ENCODE assay signal across 24 cellular contexts in genomic region chr17:47875586-47875985, GRCh38. TPM values are rescaled to one million over a fixed set of nuclear protein-coding genes. Genes with fewer than 3 reads are reported as not detected.
DNase-seq lines count a peak whose midpoint lies in the region; ATAC-seq, FAIRE-seq and TF ChIP-seq lines count a peak whose summit lies in the region.
"Had no signal": no experiment of that assay in that cellular context is flagged by ENCODE, and none has a peak within 500 bp of the region (broad histone marks: within the 10 kb centered on the region; RNA-seq: fewer than 3 reads in every experiment).

No MANE protein-coding gene starts in this region.

- peaks cover 8% of the 10 kb centered on the region for H3K27me3 ChIP-seq in CD4-positive, CD25-positive, alpha-beta regulatory T cell (ENCODE audit: control insufficient read depth, insufficient read depth, low read length)
- H3K27me3 ChIP-seq in H1 (replicated peaks in 1 of 4; ENCODE audit: control insufficient read depth in 3 of 4, extremely low read depth in 1 of 4, insufficient read depth in 3 of 4, low read length in 3 of 4), result peaks cover 3 to 19% (median 13%) of the 10 kb centered on the region in 4 experiments; a peak in 5 of 7 replicates

- intact Hi-C loops in OCI-LY7 (cut with micrococcal nuclease; ENCODE audit: unreplicated experiment), result no loop called here

- peak overlapping the region; percentile 12; the same call in 1 of the 2 replicates for H2BK15ac ChIP-seq in H1 (ENCODE audit: low read length)

- no peaks in the 10 kb centered on the region for H3K4me1 ChIP-seq in CD4-positive, CD25-positive, alpha-beta regulatory T cell (ENCODE audit: control insufficient read depth, insufficient read depth, low read length, poor library complexity, severe bottlenecking)
- H3K4me1 ChIP-seq in H1 (replicated peaks in 1 of 4; ENCODE audit: control insufficient read depth in 3 of 4, insufficient read depth in 4 of 4, low read length in 3 of 4) (peaks cover 13 to 43% (median 27%) of the 10 kb centered on the region in 4 experiments), OCI-LY7 (ENCODE audit: insufficient read depth, low read length, poor library complexity, severe bottlenecking) (no peaks in the 10 kb centered on the region)
- H3K4me1 ChIP-seq: SJSA1 had no signal

- ATAC-seq in CD4-positive, CD25-positive, alpha-beta regulatory T cell (ENCODE audit: low read depth in 2 of 2), result no peak
- ATAC-seq in GM21423 (IDR thresholded peaks at IDR 0.05; ENCODE audit: unreplicated experiment) (no peak), GM19023 (IDR thresholded peaks at IDR 0.05; ENCODE audit: unreplicated experiment) (no peak), HG03354 (IDR thresholded peaks at IDR 0.05; ENCODE audit: poor library complexity, severe bottlenecking, unreplicated experiment) (no peak)
- ATAC-seq: GM12878 had no signal

- no peak overlapping the region for H4K8ac ChIP-seq in H1 (ENCODE audit: extremely low read depth, insufficient read depth, low read length)

- POLR2A ChIA-PET in H1 (lab: Charles Lee; ENCODE audit: partially characterized antibody), result interaction anchor here (1.0 to 1.5 kb wide), 2 partner anchors 25 to 28 kb away, joined by 3 to 4 read pairs; partner anchors contain the start of gene SP6
- POLR2A ChIA-PET in OCI-LY7 (lab: Charles Lee), result no interaction called here

- no peak overlapping the region for H3K27ac ChIP-seq in CD4-positive, CD25-positive, alpha-beta regulatory T cell (ENCODE audit: insufficient read depth, low read length, poor library complexity, severe bottlenecking)
- H3K27ac ChIP-seq in H1 (ENCODE audit: low read depth, low read length) (no peak overlapping the region), OCI-LY7 (ENCODE audit: low read depth, low read length, poor library complexity, severe bottlenecking) (no peak overlapping the region)
- H3K27ac ChIP-seq: 22Rv1, RWPE1, SJSA1 had no signal

- H2BK12ac ChIP-seq in H1 (ENCODE audit: low read depth, low read length), result no peak overlapping the region

- H2AFZ ChIP-seq in H1 (ENCODE audit: low read length), result no peak overlapping the region
- no peak overlapping the region for H2AFZ ChIP-seq in OCI-LY7 (ENCODE audit: low read length)

- H3K56ac ChIP-seq in H1 (replicated peaks; ENCODE audit: insufficient read length, low read depth, low read length), result no peak overlapping the region

- H2BK120ac ChIP-seq in H1 (replicated peaks; ENCODE audit: low read depth, low read length), result no peak overlapping the region

- peaks cover 0 to 4% (median 0%) of the 10 kb centered on the region in 4 donors for H3K4me1 Mint-ChIP-seq in CD4-positive, CD25-positive, alpha-beta regulatory T cell
- peaks cover 90% of the 10 kb centered on the region for H3K4me1 Mint-ChIP-seq in nephron progenitor cell

- TF ChIP-seq POLR2A in H1 (IDR thresholded peaks at IDR 0.05; ENCODE audit: control extremely low read depth in 1 of 2, low read depth in 2 of 2, low read length in 2 of 2), result no peak

- no peak overlapping the region for H3K4ac ChIP-seq in H1 (replicated peaks; ENCODE audit: insufficient read length, low read depth, low read length)

- H2BK5ac ChIP-seq in H1 (ENCODE audit: low read depth, low read length), result no peak overlapping the region

- H4K91ac ChIP-seq in H1 (replicated peaks; ENCODE audit: insufficient read length, low read length), result no peak overlapping the region

- no peak overlapping the region for H3K9ac ChIP-seq in H1 (replicated peaks in 1 of 4; ENCODE audit: extremely low read depth in 1 of 4, low read depth in 3 of 4, low read length in 3 of 4)

- no peaks in the 10 kb centered on the region for H3K79me2 ChIP-seq in H1 (ENCODE audit: control insufficient read depth in 1 of 2, insufficient read depth in 2 of 2, low read length in 2 of 2)
- H3K79me2 ChIP-seq in OCI-LY7 (ENCODE audit: insufficient read depth, low read depth, low read length), result no peaks in the 10 kb centered on the region

- H3K23me2 ChIP-seq in H1 (ENCODE audit: low read depth, low read length), result peaks cover 4% of the 10 kb centered on the region; the same call in 1 of the 2 replicates

- no peak overlapping the region for H3K4me3 ChIP-seq in CD4-positive, CD25-positive, alpha-beta regulatory T cell (ENCODE audit: low read depth, low read length)
- no peak overlapping the region for H3K4me3 ChIP-seq in H1 (ENCODE audit: extremely low read depth in 1 of 4, insufficient read depth in 2 of 4, low read depth in 3 of 4, low read length in 4 of 4)
- no peak overlapping the region for H3K4me3 ChIP-seq in OCI-LY7 (ENCODE audit: low read depth, low read length, poor library complexity, severe bottlenecking)
- H3K4me3 ChIP-seq: GM12878, SJSA1 had no signal

- TF ChIP-seq CTCF in H1 (IDR thresholded peaks at IDR 0.05; ENCODE audit: control extremely low read depth in 1 of 3, insufficient read depth in 1 of 3, low read depth in 1 of 3, low read length in 3 of 3) (no peak), nephron progenitor cell (IDR thresholded peaks at IDR 0.05) (no peak), OCI-LY7 (conservative IDR thresholded peaks at IDR 0.05; ENCODE audit: low read length) (no peak)

- no peaks in the 10 kb centered on the region for H3K36me3 ChIP-seq in CD4-positive, CD25-positive, alpha-beta regulatory T cell (ENCODE audit: control insufficient read depth, insufficient read depth, low read length)
- no peaks in the 10 kb centered on the region for H3K36me3 ChIP-seq in H1 (ENCODE audit: control insufficient read depth in 2 of 4, insufficient read depth in 4 of 4, low read length in 3 of 4)
- no peaks in the 10 kb centered on the region for H3K36me3 ChIP-seq in OCI-LY7 (ENCODE audit: insufficient read depth, low read length)
- H3K36me3 ChIP-seq: SJSA1 had no signal

- no peaks in the 10 kb centered on the region for H3K9me3 ChIP-seq in CD4-positive, CD25-positive, alpha-beta regulatory T cell (ENCODE audit: control insufficient read depth in 2 of 2, low read length in 2 of 2)
- H3K9me3 ChIP-seq in H1 (ENCODE audit: insufficient read depth in 2 of 2, low read depth in 1 of 2, low read length in 1 of 2) (no peaks in the 10 kb centered on the region), OCI-LY7 (ENCODE audit: low read length) (no peaks in the 10 kb centered on the region)
- H3K9me3 ChIP-seq: SJSA1 had no signal

- TF ChIP-seq RAD21 in H1 (IDR thresholded peaks at IDR 0.05 in 1 of 2, conservative IDR thresholded peaks at IDR 0.05 in 1 of 2; ENCODE audit: low read depth in 2 of 2, low read length in 2 of 2), result no peak

- no peak for TF ChIP-seq EP300 in H1 (IDR thresholded peaks at IDR 0.05; ENCODE audit: borderline replicate concordance in 1 of 2, low read depth in 2 of 2, low read length in 2 of 2)

- no peaks in the 10 kb centered on the region for H4K20me1 ChIP-seq in H1 (replicated peaks in 1 of 2; ENCODE audit: control insufficient read depth in 1 of 2, insufficient read depth in 2 of 2, low read length in 2 of 2)
- no peaks in the 10 kb centered on the region for H4K20me1 ChIP-seq in OCI-LY7 (ENCODE audit: insufficient read depth, low read length)

- H3K9me3 Mint-ChIP-seq in CD4-positive, CD25-positive, alpha-beta regulatory T cell, result peaks cover 0 to 4% (median 0%) of the 10 kb centered on the region in 7 donors
- H3K9me3 Mint-ChIP-seq in nephron progenitor cell, result no peaks in the 10 kb centered on the region

- BruUV-seq in OCI-LY7 (replicated peaks; lab: Mats Ljungman, UMichigan), result no TSS peak

- H2BK20ac ChIP-seq in H1 (ENCODE audit: low read length), result 0 out of 2 replicates have a peak overlapping the region, but pooled peaks have one; percentile 61

- H3K4me3 Mint-ChIP-seq in CD4-positive, CD25-positive, alpha-beta regulatory T cell, result no peak overlapping the region
- peak overlapping the region; percentile 31 for H3K4me3 Mint-ChIP-seq in nephron progenitor cell
- H3K4me3 Mint-ChIP-seq: B cell; CD4-positive, alpha-beta memory T cell; IgD-negative memory B cell had no signal

- CTCF ChIA-PET in H1 (lab: Charles Lee; ENCODE audit: partially characterized antibody) (interaction anchor here (0.6 to 10.7 kb wide), 8 partner anchors 9 to 215 kb away, joined by 3 to 257 read pairs (median 3); partner anchors contain the start of genes SCRN2 and SP6), OCI-LY7 (lab: Charles Lee; ENCODE audit: unreplicated experiment) (no interaction called here)

- no peaks in the 10 kb centered on the region for H3K9me2 ChIP-seq in OCI-LY7 (ENCODE audit: insufficient read depth, low read length)

- no peak overlapping the region for H3K14ac ChIP-seq in H1 (ENCODE audit: insufficient read length)

- H3K79me1 ChIP-seq in H1 (ENCODE audit: low read depth, low read length), result no peaks in the 10 kb centered on the region

- H3K4me2 ChIP-seq in H1 (ENCODE audit: insufficient read depth in 1 of 2, low read depth in 2 of 2, low read length in 2 of 2), result 0 out of 4 replicates have a peak overlapping the region, but pooled peaks of 1 of the 2 experiments have one; percentile 6
- H3K4me2 ChIP-seq in OCI-LY7 (ENCODE audit: low read length), result no peak overlapping the region

- no peak for DNase-seq in CD4-positive, CD25-positive, alpha-beta regulatory T cell
- DNase-seq in NAMALWA (ENCODE audit: low spot score) (peak; percentile 20), H1 (ENCODE audit: low read depth in 1 of 2, low spot score in 2 of 2) (no peak), nephron progenitor cell (no peak), OCI-LY7 (ENCODE audit: low spot score) (no peak)
- DNase-seq: CD4-positive, alpha-beta memory T cell; GDM1; GOT3; NCI-H187 treated with DMSO at 0.1 percent for 48 hours; NCI-H2171; NCI-H446 treated with DMSO at 0.1 percent for 48 hours; NK-92 treated with Interleukin-12 subunit alpha and Interleukin-12 subunit beta, amount 100 ng/mL, for 24 hours had no signal

- H3K23ac ChIP-seq in H1 (ENCODE audit: insufficient read length), result no peak overlapping the region

- H4K5ac ChIP-seq in H1 (ENCODE audit: insufficient read length, low read depth, low read length), result no peak overlapping the region

- FAIRE-seq in H1 (lab: Jason Lieb, UNC), result no peak
- FAIRE-seq: D721Med, GM12878, GM18507 had no signal

- H3K27ac Mint-ChIP-seq in CD4-positive, CD25-positive, alpha-beta regulatory T cell, result peak overlapping the region in 2 of 3 donors; percentile 10 to 32
- no peak overlapping the region for H3K27ac Mint-ChIP-seq in nephron progenitor cell
- H3K27ac Mint-ChIP-seq: B cell, IgD-negative memory B cell had no signal

- H3K36me3 Mint-ChIP-seq in CD4-positive, CD25-positive, alpha-beta regulatory T cell, result no peaks in the 10 kb centered on the region
- H3K36me3 Mint-ChIP-seq in nephron progenitor cell (ENCODE audit: low read depth), result no peaks in the 10 kb centered on the region
- H3K36me3 Mint-ChIP-seq: IgD-negative memory B cell had no signal

- peaks cover 53% of the 10 kb centered on the region for H3K27me3 Mint-ChIP-seq in CD4-positive, CD25-positive, alpha-beta regulatory T cell
- H3K27me3 Mint-ChIP-seq in nephron progenitor cell (ENCODE audit: low read depth, poor library complexity), result peaks cover 11% of the 10 kb centered on the region

- 58% methylated on average over 4 of the region's 4 CpGs; no CpG with 5 or more reads in 1 of the 2 experiments for WGBS in H1 (ENCODE audit: extremely low coverage in 1 of 2, insufficient coverage in 1 of 2, insufficient read length in 1 of 2, insufficient replicate concordance in 2 of 2, low coverage in 1 of 2, low lambda C conversion rate in 2 of 2, missing lambda C conversion rate in 1 of 2), 2 experiments

- no peak overlapping the region; the same call in 1 of the 2 replicates for H3K18ac ChIP-seq in H1 (ENCODE audit: extremely low read depth, low read length)

- H2AK5ac ChIP-seq in H1 (ENCODE audit: low read depth, low read length), result peak overlapping the region; percentile 56; the same call in 1 of the 2 replicates

RNA-seq across cellular contexts. Expression of gene SP2, which starts 20.4 kb away (rescaled TPM):
- 35.0 TPM for total RNA-seq in CD4-positive, CD25-positive, alpha-beta regulatory T cell
- 1 to 10 TPM; 6.2 to 7.5 (median 6.6) TPM for polyA plus RNA-seq in CD4-positive, CD25-positive, alpha-beta regulatory T cell
- total RNA-seq in H1 (2021; fragmentation: NEBNext Ultra II Directional; extraction: Animal tissue kit (Norgen Biotek cat#: 25700)), result 11.0 and 13.8 TPM in 2 replicates
- polyA plus RNA-seq in H1 (2011; rRNA removed), result 5.6 and 9.5 TPM in 2 replicates
- 3.8 TPM for polyA plus RNA-seq in H1 (2011; cell fraction: cytosol; rRNA removed)
- polyA plus RNA-seq in H1 (2011; cell fraction: nucleus; rRNA removed), result 9.7 TPM
- 12.1 to 18.6 TPM (median 18.1 TPM) in 4 replicates for polyA plus RNA-seq in H1 (2012, experiment 1 of 2)
- 14.7 TPM for polyA plus RNA-seq in H1 (2012, experiment 2 of 2)
- 18.4 TPM for polyA plus RNA-seq in H1 (2013, experiment 1 of 2)
- 15.6 TPM for polyA plus RNA-seq in H1 (2013, experiment 2 of 2)
- 2.4 and 5.9 TPM in 2 replicates for polyA minus RNA-seq in H1 (2011; rRNA and poly(A)+ RNA removed)
- 3.9 TPM for polyA minus RNA-seq in H1 (2011; cell fraction: cytosol; rRNA and poly(A)+ RNA removed)
- 5.2 TPM for polyA minus RNA-seq in H1 (2011; cell fraction: nucleus; rRNA and poly(A)+ RNA removed)
- 2.3 and 5.8 TPM in 2 replicates for total RNA-seq in OCI-LY7 (2014; rRNA removed; shearing (Covaris generic))
- total RNA-seq in OCI-LY7 (2022), result 22.1 and 24.1 TPM in 2 replicates

RNA-seq across cellular contexts. Expression of gene SP6, which starts 24.6 kb away (rescaled TPM):
- total RNA-seq in CD4-positive, CD25-positive, alpha-beta regulatory T cell, result 0.17 TPM
- not detected for polyA plus RNA-seq in CD4-positive, CD25-positive, alpha-beta regulatory T cell
- 1.5 and 1.6 TPM in 2 replicates for total RNA-seq in H1 (2021; fragmentation: NEBNext Ultra II Directional; extraction: Animal tissue kit (Norgen Biotek cat#: 25700))
- polyA plus RNA-seq in H1 (2011; rRNA removed), result 1.2 and 1.5 TPM in 2 replicates
- polyA plus RNA-seq in H1 (2011; cell fraction: cytosol; rRNA removed), result 1.3 TPM
- 1.8 TPM for polyA plus RNA-seq in H1 (2011; cell fraction: nucleus; rRNA removed)
- polyA plus RNA-seq in H1 (2012, experiment 1 of 2), result 1.0 to 2.1 TPM (median 1.8 TPM) in 4 replicates
- 1.7 TPM for polyA plus RNA-seq in H1 (2012, experiment 2 of 2)
- 0.73 TPM for polyA plus RNA-seq in H1 (2013, experiment 1 of 2)
- polyA plus RNA-seq in H1 (2013, experiment 2 of 2), result 0.63 TPM
- polyA minus RNA-seq in H1 (2011; rRNA and poly(A)+ RNA removed), result 0.78 and 0.82 TPM in 2 replicates
- polyA minus RNA-seq in H1 (2011; cell fraction: cytosol; rRNA and poly(A)+ RNA removed), result 1.8 TPM
- 2.8 TPM for polyA minus RNA-seq in H1 (2011; cell fraction: nucleus; rRNA and poly(A)+ RNA removed)
- 0.08 and 0.22 TPM in 2 replicates for total RNA-seq in OCI-LY7 (2014; rRNA removed; shearing (Covaris generic))
- 0.08 and 0.24 TPM in 2 replicates for total RNA-seq in OCI-LY7 (2022)
- total RNA-seq: B cell; CD4-positive, alpha-beta memory T cell; GM12878; LHCN-M2; SJSA1 had no signal
- polyA plus RNA-seq: CD4-positive, alpha-beta memory T cell; IgD-negative memory B cell had no signal

RNA-seq across cellular contexts. Expression of gene SCRN2, which starts 34.5 kb away (rescaled TPM):
- 24.4 TPM for total RNA-seq in CD4-positive, CD25-positive, alpha-beta regulatory T cell
- polyA plus RNA-seq in CD4-positive, CD25-positive, alpha-beta regulatory T cell, result 10 to 100 TPM; 15.9 to 30.9 (median 21.2) TPM
- total RNA-seq in H1 (2021; fragmentation: NEBNext Ultra II Directional; extraction: Animal tissue kit (Norgen Biotek cat#: 25700)), result 24.4 and 27.4 TPM in 2 replicates
- 42.3 and 61.1 TPM in 2 replicates for polyA plus RNA-seq in H1 (2011; rRNA removed)
- polyA plus RNA-seq in H1 (2011; cell fraction: cytosol; rRNA removed), result 63.9 TPM
- 211 TPM for polyA plus RNA-seq in H1 (2011; cell fraction: nucleus; rRNA removed)
- polyA plus RNA-seq in H1 (2012, experiment 1 of 2), result 28.4 to 49.3 TPM (median 44.9 TPM) in 4 replicates
- 30.7 TPM for polyA plus RNA-seq in H1 (2012, experiment 2 of 2)
- polyA plus RNA-seq in H1 (2013, experiment 1 of 2), result 26.1 TPM
- 23.3 TPM for polyA plus RNA-seq in H1 (2013, experiment 2 of 2)
- 16.9 and 22.1 TPM in 2 replicates for polyA minus RNA-seq in H1 (2011; rRNA and poly(A)+ RNA removed)
- 18.7 TPM for polyA minus RNA-seq in H1 (2011; cell fraction: cytosol; rRNA and poly(A)+ RNA removed)
- 50.1 TPM for polyA minus RNA-seq in H1 (2011; cell fraction: nucleus; rRNA and poly(A)+ RNA removed)
- total RNA-seq in OCI-LY7 (2014; rRNA removed; shearing (Covaris generic)), result 33.9 and 42.9 TPM in 2 replicates
- total RNA-seq in OCI-LY7 (2022), result 37.3 and 39.1 TPM in 2 replicates

RNA-seq across cellular contexts. Expression of gene LRRC46, which starts 44.1 kb away (rescaled TPM):
- 0.20 TPM for total RNA-seq in CD4-positive, CD25-positive, alpha-beta regulatory T cell
- under 1 TPM; 0.11 to 0.48 (median 0.21) TPM for polyA plus RNA-seq in CD4-positive, CD25-positive, alpha-beta regulatory T cell
- 0.36 TPM in 1 of 2 replicates, not detected in the other for total RNA-seq in H1 (2021; fragmentation: NEBNext Ultra II Directional; extraction: Animal tissue kit (Norgen Biotek cat#: 25700))
- 0.16 and 0.18 TPM in 2 replicates for polyA plus RNA-seq in H1 (2011; rRNA removed)
- polyA plus RNA-seq in H1 (2011; cell fraction: cytosol; rRNA removed), result 0.25 TPM
- 0.07 TPM for polyA plus RNA-seq in H1 (2011; cell fraction: nucleus; rRNA removed)
- 0.36 to 0.72 TPM (median 0.59 TPM) in 4 replicates for polyA plus RNA-seq in H1 (2012, experiment 1 of 2)
- polyA plus RNA-seq in H1 (2012, experiment 2 of 2), result 0.41 TPM
- 0.30 TPM for polyA plus RNA-seq in H1 (2013, experiment 1 of 2)
- polyA plus RNA-seq in H1 (2013, experiment 2 of 2), result 0.26 TPM
- polyA minus RNA-seq in H1 (2011; rRNA and poly(A)+ RNA removed), result 0.17 and 0.25 TPM in 2 replicates
- polyA minus RNA-seq in H1 (2011; cell fraction: cytosol; rRNA and poly(A)+ RNA removed), result not detected
- polyA minus RNA-seq in H1 (2011; cell fraction: nucleus; rRNA and poly(A)+ RNA removed), result not detected
- 0.23 and 0.85 TPM in 2 replicates for total RNA-seq in OCI-LY7 (2014; rRNA removed; shearing (Covaris generic))
- total RNA-seq in OCI-LY7 (2022), result 1.2 and 2.0 TPM in 2 replicates
- total RNA-seq: SJSA1 had no signal
- polyA plus RNA-seq: CD4-positive, alpha-beta memory T cell had no signal

RNA-seq across cellular contexts. Expression of gene MRPL10, which starts 44.2 kb away (rescaled TPM):
- total RNA-seq in CD4-positive, CD25-positive, alpha-beta regulatory T cell, result 40.8 TPM
- 10 to 100 TPM; 47.2 to 58.8 (median 54.2) TPM for polyA plus RNA-seq in CD4-positive, CD25-positive, alpha-beta regulatory T cell
- 83.0 and 85.3 TPM in 2 replicates for total RNA-seq in H1 (2021; fragmentation: NEBNext Ultra II Directional; extraction: Animal tissue kit (Norgen Biotek cat#: 25700))
- polyA plus RNA-seq in H1 (2011; rRNA removed), result 213 and 214 TPM in 2 replicates
- 161 TPM for polyA plus RNA-seq in H1 (2011; cell fraction: cytosol; rRNA removed)
- 129 TPM for polyA plus RNA-seq in H1 (2011; cell fraction: nucleus; rRNA removed)
- polyA plus RNA-seq in H1 (2012, experiment 1 of 2), result 74.1 to 133 TPM (median 98.1 TPM) in 4 replicates
- 86.2 TPM for polyA plus RNA-seq in H1 (2012, experiment 2 of 2)
- 70.3 TPM for polyA plus RNA-seq in H1 (2013, experiment 1 of 2)
- polyA plus RNA-seq in H1 (2013, experiment 2 of 2), result 66.8 TPM
- polyA minus RNA-seq in H1 (2011; rRNA and poly(A)+ RNA removed), result 125 and 134 TPM in 2 replicates
- 61.9 TPM for polyA minus RNA-seq in H1 (2011; cell fraction: cytosol; rRNA and poly(A)+ RNA removed)
- polyA minus RNA-seq in H1 (2011; cell fraction: nucleus; rRNA and poly(A)+ RNA removed), result 71.9 TPM
- 27.1 and 50.8 TPM in 2 replicates for total RNA-seq in OCI-LY7 (2014; rRNA removed; shearing (Covaris generic))
- 55.9 and 56.7 TPM in 2 replicates for total RNA-seq in OCI-LY7 (2022)
